Comparison of ENCODE assay signal across 8 cellular contexts in the genomic region with DNA sequence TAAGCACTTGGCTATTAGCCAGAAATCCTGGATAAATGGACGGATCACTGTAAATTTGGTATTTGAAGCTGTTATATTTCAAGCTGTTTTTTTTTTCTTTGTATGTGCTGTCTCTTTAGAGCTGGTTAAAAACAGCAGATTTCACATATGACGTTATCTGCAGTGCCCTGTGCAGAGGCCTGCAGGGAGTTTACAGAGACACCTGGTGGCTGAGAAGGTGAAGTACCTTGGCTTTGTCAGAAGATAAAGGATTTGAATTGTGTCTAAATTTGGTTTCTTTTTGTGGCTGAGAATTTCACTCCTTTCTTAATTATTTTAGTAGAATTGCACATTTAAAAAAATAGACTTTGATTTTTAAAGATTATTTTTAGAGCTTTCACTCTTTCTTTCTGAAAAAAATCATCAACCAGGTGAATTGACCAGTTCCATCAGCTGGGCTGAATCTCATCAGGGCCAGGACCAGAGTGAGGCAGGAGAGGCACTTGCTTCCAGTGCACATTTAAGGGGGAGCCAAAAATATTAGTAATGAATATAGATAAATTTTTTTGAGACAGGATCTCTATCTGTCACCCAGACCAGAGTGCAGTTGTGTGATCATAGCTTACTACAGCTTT. TPM values are rescaled to one million over a fixed set of nuclear protein-coding genes. Genes with fewer than 3 reads are reported as not detected.
A peak's percentile ranks its signal among the peaks of the same experiment; 100 is the strongest.
DNase-seq lines count a peak whose midpoint lies in the region; ATAC-seq and TF ChIP-seq lines count a peak whose summit lies in the region.

No MANE protein-coding gene starts in this region.

- no peaks in the 10 kb centered on the region for H3K79me2 ChIP-seq in parathyroid adenoma

- H3K9me3 ChIP-seq in parathyroid adenoma (ENCODE audit: control insufficient read depth, low read length): no peaks in the 10 kb centered on the region

- H3K4me3 Mint-ChIP-seq in activated T-helper 1 cell treated with anti-CD3 and anti-CD28 coated beads, Interleukin-12 subunit alpha, Interleukin-12 subunit beta, Interleukin-2, Interleukin-4 antibody, amounts not matched to agents 30 ng/mL and 10 ng/mL and 1 ng/mL, durations not matched to agents 14 hours and 24 hours and 36 hours: no peak overlapping the region

- no peaks in the 10 kb centered on the region for H3K27me3 Mint-ChIP-seq in activated T-helper 1 cell treated with anti-CD3 and anti-CD28 coated beads, Interleukin-12 subunit alpha, Interleukin-12 subunit beta, Interleukin-2, Interleukin-4 antibody, amounts not matched to agents 30 ng/mL and 10 ng/mL and 1 ng/mL, durations not matched to agents 14 hours and 24 hours and 36 hours (ENCODE audit: insufficient read depth)

- TF ChIP-seq CTCF in fibroblast of pulmonary artery (IDR thresholded peaks at IDR 0.05; ENCODE audit: low read length, missing control alignments): peak; percentile 95
- TF ChIP-seq CTCF in parathyroid adenoma (IDR thresholded peaks at IDR 0.05): peak; percentile 64

- peak; percentile 86 for ATAC-seq in GM21423 (IDR thresholded peaks at IDR 0.05; ENCODE audit: unreplicated experiment)

- peaks cover 29% of the 10 kb centered on the region for H3K4me1 Mint-ChIP-seq in activated T-helper 1 cell treated with anti-CD3 and anti-CD28 coated beads, Interleukin-12 subunit alpha, Interleukin-12 subunit beta, Interleukin-2, Interleukin-4 antibody, amounts not matched to agents 30 ng/mL and 10 ng/mL and 1 ng/mL, durations not matched to agents 14 hours and 24 hours and 36 hours (ENCODE audit: low read depth)

- H3K27me3 ChIP-seq in parathyroid adenoma (ENCODE audit: control insufficient read depth, insufficient read depth, low read length): no peaks in the 10 kb centered on the region

- no peaks in the 10 kb centered on the region for H3K9me3 Mint-ChIP-seq in activated T-helper 1 cell treated with anti-CD3 and anti-CD28 coated beads, Interleukin-12 subunit alpha, Interleukin-12 subunit beta, Interleukin-2, Interleukin-4 antibody, amounts not matched to agents 30 ng/mL and 10 ng/mL and 1 ng/mL, durations not matched to agents 14 hours and 24 hours and 36 hours

- no peaks in the 10 kb centered on the region for H3K36me3 Mint-ChIP-seq in activated T-helper 1 cell treated with anti-CD3 and anti-CD28 coated beads, Interleukin-12 subunit alpha, Interleukin-12 subunit beta, Interleukin-2, Interleukin-4 antibody, amounts not matched to agents 30 ng/mL and 10 ng/mL and 1 ng/mL, durations not matched to agents 14 hours and 24 hours and 36 hours (ENCODE audit: low read depth)

- H3K4me1 ChIP-seq in parathyroid adenoma: no peaks in the 10 kb centered on the region

- H3K27ac Mint-ChIP-seq in activated T-helper 1 cell treated with anti-CD3 and anti-CD28 coated beads, Interleukin-12 subunit alpha, Interleukin-12 subunit beta, Interleukin-2, Interleukin-4 antibody, amounts not matched to agents 30 ng/mL and 10 ng/mL and 1 ng/mL, durations not matched to agents 14 hours and 24 hours and 36 hours: no peak overlapping the region

- H3K27ac ChIP-seq in parathyroid adenoma: no peak overlapping the region

- no peak overlapping the region for H3K9ac ChIP-seq in parathyroid adenoma

- H2AFZ ChIP-seq in parathyroid adenoma: no peak overlapping the region

- no peak overlapping the region for H3K4me2 ChIP-seq in parathyroid adenoma (ENCODE audit: low read length)

- H3K4me3 ChIP-seq in fibroblast of pulmonary artery (replicated peaks; ENCODE audit: low read depth, low read length) (no peak overlapping the region), parathyroid adenoma (ENCODE audit: low read depth, low read length) (no peak overlapping the region)

- no peaks in the 10 kb centered on the region for H3K36me3 ChIP-seq in parathyroid adenoma (ENCODE audit: control insufficient read depth, insufficient read depth, low read length)

- intact Hi-C loops in activated T-helper 1 cell treated with anti-CD3 and anti-CD28 coated beads, Interleukin-12 subunit alpha, Interleukin-12 subunit beta, Interleukin-2, Interleukin-4 antibody, amounts not matched to agents 30 ng/mL and 10 ng/mL and 1 ng/mL, durations not matched to agents 14 hours and 24 hours and 36 hours (cut with micrococcal nuclease): loop anchor here (1.0 kb wide), 4 partner anchors 8 to 175 kb away; no protein-coding TSS in a partner anchor

- DNase-seq in EH (ENCODE audit: low read depth) (peak; percentile 77), HS-5 (ENCODE audit: low read depth) (peak; percentile 28), NOMO-1 (lab: John Stamatoyannopoulos, UW; ENCODE audit: unreplicated experiment in 2 of 2) (peak; percentile 36 to 81), fibroblast of pulmonary artery (ENCODE audit: low read depth) (peak; percentile 83), C1 segment of cervical spinal cord (lab: John Stamatoyannopoulos, UW) (no peak)
- DNase-seq in activated T-helper 1 cell treated with anti-CD3 and anti-CD28 coated beads, Interleukin-12 subunit alpha, Interleukin-12 subunit beta, Interleukin-2, Interleukin-4 antibody, amounts not matched to agents 30 ng/mL and 10 ng/mL and 1 ng/mL, durations not matched to agents 14 hours and 24 hours and 36 hours (ENCODE audit: low spot score): peak; percentile 54

RNA-seq across cellular contexts. Expression of gene CHRNA9, which starts 9.6 kb away (rescaled TPM):
- total RNA-seq in activated T-helper 1 cell treated with anti-CD3 and anti-CD28 coated beads, Interleukin-12 subunit alpha, Interleukin-12 subunit beta, Interleukin-2, Interleukin-4 antibody, amounts not matched to agents 30 ng/mL and 10 ng/mL and 1 ng/mL, durations not matched to agents 14 hours and 24 hours and 36 hours: not detected in 2 replicates

Comparison
In these comparisons a context has a peak if more than half of its experiments do, and no peak if none do; other contexts are left out.
1. DNase-seq: peak in EH (single experiment), HS-5 (single experiment), NOMO-1 (2 of 2), activated T-helper 1 cell treated with anti-CD3 and anti-CD28 coated beads, Interleukin-12 subunit alpha, Interleukin-12 subunit beta, Interleukin-2, Interleukin-4 antibody, amounts not matched to agents 30 ng/mL and 10 ng/mL and 1 ng/mL, durations not matched to agents 14 hours and 24 hours and 36 hours (single experiment) and fibroblast of pulmonary artery (single experiment); none in C1 segment of cervical spinal cord (0 of 14).